Comparison of ENCODE assay signal across 10 cellular contexts in genomic region chr5:179765400-179765799, GRCh38. TPM values are rescaled to one million over a fixed set of nuclear protein-coding genes. Genes with fewer than 3 reads are reported as not detected.
DNase-seq lines count a peak whose midpoint lies in the region; ATAC-seq and TF ChIP-seq lines count a peak whose summit lies in the region.
"Had no signal": no experiment of that assay in that cellular context is flagged by ENCODE, and none has a peak within 500 bp of the region (broad histone marks: within the 10 kb centered on the region; RNA-seq: fewer than 3 reads in every experiment).

No MANE protein-coding gene starts in this region.

- peaks cover 11% of the 10 kb centered on the region for H3K4me1 ChIP-seq in endodermal cell (ENCODE audit: control insufficient read depth, insufficient read depth, low read length)

- H3K27me3 Mint-ChIP-seq in endodermal cell (ENCODE audit: insufficient read depth), result no peaks in the 10 kb centered on the region
- H3K27me3 Mint-ChIP-seq in nephron (ENCODE audit: low read depth), result no peaks in the 10 kb centered on the region
- no peaks in the 10 kb centered on the region for H3K27me3 Mint-ChIP-seq in T-helper 2 cell treated with Interferon-gamma antibody and Interleukin-4, amounts not matched to agents 5 μg/mL and 100 μg/mL, for 36 hours (ENCODE audit: low read depth)
- H3K27me3 Mint-ChIP-seq: IgD-negative memory B cell, memory B cell had no signal

- H3K27ac ChIP-seq in endodermal cell (ENCODE audit: low read depth, low read length), result peak overlapping the region; percentile 65

- no peak overlapping the region for H3K9ac ChIP-seq in endodermal cell (ENCODE audit: extremely low read depth, low read length, poor library complexity, severe bottlenecking)

- DNase-seq in CD1c-positive myeloid dendritic cell (ENCODE audit: extremely low spot score), result peak; percentile 64
- peak; percentile 60 for DNase-seq in NOMO-1 treated with DMSO at 0.1 percent for 48 hours (lab: John Stamatoyannopoulos, UW; ENCODE audit: unreplicated experiment)
- no peak for DNase-seq in endodermal cell
- no peak for DNase-seq in T-helper 2 cell treated with Interferon-gamma antibody and Interleukin-4, amounts not matched to agents 5 μg/mL and 100 μg/mL, for 36 hours (ENCODE audit: low spot score)
- DNase-seq in NCI-H345 (lab: John Stamatoyannopoulos, UW), result no peak
- no peak for DNase-seq in NCI-H1417 treated with DMSO at 0.1 percent for 48 hours (lab: John Stamatoyannopoulos, UW)

- H3K36me3 ChIP-seq in endodermal cell (ENCODE audit: control insufficient read depth, insufficient read depth, low read length), result peaks cover 44% of the 10 kb centered on the region

- H3K4me3 Mint-ChIP-seq in endodermal cell (no peak overlapping the region), nephron (no peak overlapping the region)
- no peak overlapping the region for H3K4me3 Mint-ChIP-seq in T-helper 2 cell treated with Interferon-gamma antibody and Interleukin-4, amounts not matched to agents 5 μg/mL and 100 μg/mL, for 36 hours
- H3K4me3 Mint-ChIP-seq: IgD-negative memory B cell, memory B cell had no signal

- H3K36me3 Mint-ChIP-seq in endodermal cell (ENCODE audit: low read depth), result peaks cover 38% of the 10 kb centered on the region
- peaks cover 46% of the 10 kb centered on the region for H3K36me3 Mint-ChIP-seq in nephron (ENCODE audit: low read depth)
- peaks cover 31% of the 10 kb centered on the region for H3K36me3 Mint-ChIP-seq in T-helper 2 cell treated with Interferon-gamma antibody and Interleukin-4, amounts not matched to agents 5 μg/mL and 100 μg/mL, for 36 hours (ENCODE audit: low read depth)

- 83 to 94% methylated on average over 11 to 13 of the region's 13 CpGs for WGBS in endodermal cell (ENCODE audit: insufficient coverage in 1 of 2, insufficient read length in 1 of 2), 2 experiments

- no peaks in the 10 kb centered on the region for H3K27me3 ChIP-seq in endodermal cell (ENCODE audit: control insufficient read depth, insufficient read depth, low read length, poor library complexity, severe bottlenecking)

- no peaks in the 10 kb centered on the region for H3K9me3 ChIP-seq in endodermal cell (ENCODE audit: control insufficient read depth, low read length)

- H3K27ac Mint-ChIP-seq in endodermal cell (peak overlapping the region; percentile 77), nephron (peak overlapping the region; percentile 21 to 81 (median 63))
- no peak overlapping the region for H3K27ac Mint-ChIP-seq in T-helper 2 cell treated with Interferon-gamma antibody and Interleukin-4, amounts not matched to agents 5 μg/mL and 100 μg/mL, for 36 hours
- H3K27ac Mint-ChIP-seq: memory B cell had no signal

- H3K9me3 Mint-ChIP-seq in endodermal cell (no peaks in the 10 kb centered on the region), nephron (no peaks in the 10 kb centered on the region)
- no peaks in the 10 kb centered on the region for H3K9me3 Mint-ChIP-seq in T-helper 2 cell treated with Interferon-gamma antibody and Interleukin-4, amounts not matched to agents 5 μg/mL and 100 μg/mL, for 36 hours
- H3K9me3 Mint-ChIP-seq: IgD-negative memory B cell, memory B cell had no signal

- no peak overlapping the region for H3K4me3 ChIP-seq in endodermal cell (ENCODE audit: low read length)

- H3K4me1 Mint-ChIP-seq in endodermal cell (peaks cover 44% of the 10 kb centered on the region), nephron (peaks cover 47% of the 10 kb centered on the region)
- peaks cover 27% of the 10 kb centered on the region for H3K4me1 Mint-ChIP-seq in T-helper 2 cell treated with Interferon-gamma antibody and Interleukin-4, amounts not matched to agents 5 μg/mL and 100 μg/mL, for 36 hours (ENCODE audit: low read depth)

- no peak for TF ChIP-seq CTCF in endodermal cell (conservative IDR thresholded peaks at IDR 0.05)
- TF ChIP-seq CTCF in nephron (IDR thresholded peaks at IDR 0.05; ENCODE audit: unreplicated experiment in 3 of 3), result no peak

- no peak for ATAC-seq in HG03520 (IDR thresholded peaks at IDR 0.05; ENCODE audit: unreplicated experiment)

RNA-seq across cellular contexts. Expression of gene LTC4S, which starts 28.4 kb away (rescaled TPM):
- 1 to 10 TPM; 5.7 to 6.3 TPM for total RNA-seq in endodermal cell
- polyA plus RNA-seq in endodermal cell (2013, experiment 1 of 2), result 1.4 TPM
- polyA plus RNA-seq in endodermal cell (2013, experiment 2 of 2), result 1.6 TPM

RNA-seq across cellular contexts. Expression of gene MAML1, which starts 32.8 kb away (rescaled TPM):
- total RNA-seq in endodermal cell, result 10 to 100 TPM; 38.9 to 41.4 TPM
- 43.0 TPM for polyA plus RNA-seq in endodermal cell (2013, experiment 1 of 2)
- 45.7 TPM for polyA plus RNA-seq in endodermal cell (2013, experiment 2 of 2)

RNA-seq across cellular contexts. Expression of gene MGAT4B, which starts 41.3 kb away (rescaled TPM):
- 100 to 1,000 TPM; 165 to 177 TPM for total RNA-seq in endodermal cell
- polyA plus RNA-seq in endodermal cell (2013, experiment 1 of 2), result 75.1 TPM
- 66.4 TPM for polyA plus RNA-seq in endodermal cell (2013, experiment 2 of 2)

RNA-seq across cellular contexts. Expression of gene SQSTM1, which starts 55.3 kb away (rescaled TPM):
- 100 to 1,000 TPM; 134 to 172 TPM for total RNA-seq in endodermal cell
- 48.3 TPM for polyA plus RNA-seq in endodermal cell (2013, experiment 1 of 2)
- polyA plus RNA-seq in endodermal cell (2013, experiment 2 of 2), result 43.6 TPM

Comparison
In these comparisons a context has a peak if more than half of its experiments do, and no peak if none do; other contexts are left out.
1. DNase-seq: peak in CD1c-positive myeloid dendritic cell (single experiment) and NOMO-1 treated with DMSO at 0.1 percent for 48 hours (single experiment); none in endodermal cell (single experiment), T-helper 2 cell treated with Interferon-gamma antibody and Interleukin-4, amounts not matched to agents 5 μg/mL and 100 μg/mL, for 36 hours (single experiment), NCI-H345 (single experiment) and NCI-H1417 treated with DMSO at 0.1 percent for 48 hours (single experiment).